9 cellular contexts compared by ENCODE assay signal in genomic region chrX:86148024-86148511, GRCh38. TPM values are rescaled to one million over a fixed set of nuclear protein-coding genes. Genes with fewer than 3 reads are reported as not detected.
DNase-seq lines count a peak whose midpoint lies in the region; ATAC-seq and TF ChIP-seq lines count a peak whose summit lies in the region.
"Had no signal": no experiment of that assay in that cellular context is flagged by ENCODE, and none has a peak within 500 bp of the region (broad histone marks: within the 10 kb centered on the region; RNA-seq: fewer than 3 reads in every experiment).

DACH2 (plus strand) TSS chrX:86148451.

- peak within 1 kb of the TSS; percentile 95 for H2AFZ ChIP-seq in neuronal stem cell (ENCODE audit: low read length)

- H3K27me3 ChIP-seq in neuronal stem cell (ENCODE audit: control insufficient read depth in 3 of 3, insufficient read depth in 3 of 3, low read depth in 1 of 3, low read length in 3 of 3) (peaks cover 0 to 39% (median 16%) of the 10 kb centered on the region in 3 experiments), tibial nerve (peaks cover 0 to 24% of the 10 kb centered on the region in 2 donors)

- peak within 1 kb of the TSS; percentile 17 for H4K8ac ChIP-seq in neuronal stem cell (ENCODE audit: low read depth, low read length)

- H3K4me1 ChIP-seq in neuronal stem cell (ENCODE audit: control insufficient read depth in 2 of 2, insufficient read depth in 1 of 2, low read depth in 1 of 2, low read length in 2 of 2) (no peaks in the 10 kb centered on the region), tibial nerve (peaks cover 0 to 14% (median 0%) of the 10 kb centered on the region in 4 donors)

- H3K79me1 ChIP-seq in neuronal stem cell (ENCODE audit: low read depth, low read length): no peaks in the 10 kb centered on the region

- H3K9me3 ChIP-seq in neuronal stem cell (replicated peaks in 1 of 2; ENCODE audit: control insufficient read depth in 2 of 2, insufficient read depth in 1 of 2, low read depth in 1 of 2, low read length in 2 of 2): no peaks in the 10 kb centered on the region
- no peaks in the 10 kb centered on the region for H3K9me3 ChIP-seq in tibial nerve

- H2BK12ac ChIP-seq in neuronal stem cell (ENCODE audit: low read length): peak within 1 kb of the TSS; percentile 58

- no peak within 1 kb of the TSS for H3K27ac ChIP-seq in neuronal stem cell (replicated peaks; ENCODE audit: low read length)
- H3K27ac ChIP-seq in tibial nerve: no peak within 1 kb of the TSS
- H3K27ac ChIP-seq: VCaP had no signal

- H2BK5ac ChIP-seq in neuronal stem cell (ENCODE audit: low read length): no peak within 1 kb of the TSS

- peak within 1 kb of the TSS; percentile 73 for H3K4me2 ChIP-seq in neuronal stem cell (ENCODE audit: insufficient read depth, low read length, poor library complexity, severe bottlenecking)

- H3K9me3 Mint-ChIP-seq in activated naive CD4-positive, alpha-beta T cell treated with anti-CD3 and anti-CD28 coated beads, Interleukin-2, amount 50 U/mL, for 72 hours: no peaks in the 10 kb centered on the region
- H3K9me3 Mint-ChIP-seq in Calu3 (ENCODE audit: low read depth, unreplicated experiment): peaks cover 7% of the 10 kb centered on the region

- no peak within 1 kb of the TSS for H2BK120ac ChIP-seq in neuronal stem cell (ENCODE audit: low read depth, low read length)

- WGBS in neuronal stem cell (ENCODE audit: extremely low coverage in 2 of 2, insufficient read length in 2 of 2, insufficient replicate concordance in 1 of 2), 2 donors: no CpG with 5 or more reads among the region's 34 CpGs
- WGBS in tibial nerve, 2 donors: 0 to 26% methylated on average over 9 to 30 of the region's 34 CpGs

- no peak within 1 kb of the TSS for H3K27ac Mint-ChIP-seq in activated naive CD4-positive, alpha-beta T cell treated with anti-CD3 and anti-CD28 coated beads, Interleukin-2, amount 50 U/mL, for 72 hours
- H3K27ac Mint-ChIP-seq in Calu3 (ENCODE audit: unreplicated experiment): no peak within 1 kb of the TSS

- peaks cover 8% of the 10 kb centered on the region for H3K27me3 Mint-ChIP-seq in Calu3 (ENCODE audit: unreplicated experiment)

- no peaks in the 10 kb centered on the region for H3K4me1 Mint-ChIP-seq in Calu3 (ENCODE audit: low read depth, unreplicated experiment)

- no peak within 1 kb of the TSS for H3K4me3 Mint-ChIP-seq in Calu3 (ENCODE audit: low read depth, unreplicated experiment)

- H3K4ac ChIP-seq in neuronal stem cell (ENCODE audit: low read length): no peak within 1 kb of the TSS

- no peak within 1 kb of the TSS for H3K23ac ChIP-seq in neuronal stem cell (ENCODE audit: low read depth, low read length, poor library complexity)

- DNase-seq in NCI-H526 (lab: John Stamatoyannopoulos, UW) (peak; percentile 33 to 79), head of caudate nucleus (peak; percentile 39 to 88 (median 78)), neuronal stem cell (ENCODE audit: low spot score) (peak; percentile 74), tibial nerve (ENCODE audit: low spot score in 2 of 2) (peak; percentile 19 to 21), Calu3 (no peak)
- peak in 1 of 2 donors; percentile 35 for DNase-seq in activated naive CD4-positive, alpha-beta T cell treated with anti-CD3 and anti-CD28 coated beads, Interleukin-2, amount 50 U/mL, for 72 hours (ENCODE audit: low spot score in 2 of 2)

- H3K4me3 ChIP-seq in neuronal stem cell (ENCODE audit: low read length in 2 of 2): peak within 1 kb of the TSS; percentile 64 to 89
- H3K4me3 ChIP-seq in tibial nerve: peak within 1 kb of the TSS; percentile 23 to 54 (median 38)

- peaks cover 0 to 10% of the 10 kb centered on the region in 2 donors for H3K36me3 Mint-ChIP-seq in activated naive CD4-positive, alpha-beta T cell treated with anti-CD3 and anti-CD28 coated beads, Interleukin-2, amount 50 U/mL, for 72 hours
- no peaks in the 10 kb centered on the region for H3K36me3 Mint-ChIP-seq in Calu3 (ENCODE audit: insufficient read depth, unreplicated experiment)

- ATAC-seq in GM18517 (IDR thresholded peaks at IDR 0.05; ENCODE audit: unreplicated experiment) (peak; percentile 87), HG02884 (IDR thresholded peaks at IDR 0.05; ENCODE audit: unreplicated experiment) (peak; percentile 96)
- ATAC-seq in activated naive CD4-positive, alpha-beta T cell treated with anti-CD3 and anti-CD28 coated beads, Interleukin-2, amount 50 U/mL, for 72 hours: peak; percentile 90 to 99

- intact Hi-C loops in head of caudate nucleus (cut with DNase I) (no loop called here), Calu3 (cut with micrococcal nuclease; ENCODE audit: unreplicated experiment) (no loop called here)

- BruUV-seq in Calu3 (replicated peaks; lab: Mats Ljungman, UMichigan): no TSS peak

- no peak within 1 kb of the TSS for H4K91ac ChIP-seq in neuronal stem cell (ENCODE audit: low read depth, low read length, poor library complexity)

- no peak within 1 kb of the TSS for H2BK15ac ChIP-seq in neuronal stem cell (ENCODE audit: low read length)

- peak in 1 of 2 donors; percentile 16 for TF ChIP-seq POLR2A in tibial nerve (IDR thresholded peaks at IDR 0.05)

- H3K9ac ChIP-seq in neuronal stem cell (ENCODE audit: low read depth, low read length, poor library complexity): no peak within 1 kb of the TSS

- H3K36me3 ChIP-seq in neuronal stem cell (replicated peaks in 1 of 2; ENCODE audit: control insufficient read depth in 2 of 2, insufficient read depth in 2 of 2, low read length in 2 of 2): no peaks in the 10 kb centered on the region
- no peaks in the 10 kb centered on the region for H3K36me3 ChIP-seq in tibial nerve

- no peak within 1 kb of the TSS for H3K14ac ChIP-seq in neuronal stem cell (ENCODE audit: low read length)

- CTCF ChIA-PET in Calu3 (lab: Charles Lee): no interaction called here

- no peak for TF ChIP-seq EP300 in tibial nerve (IDR thresholded peaks at IDR 0.05)

- TF ChIP-seq CTCF in tibial nerve (IDR thresholded peaks at IDR 0.05) (no peak), Calu3 (IDR thresholded peaks at IDR 0.05; ENCODE audit: unreplicated experiment) (no peak)

- H3K18ac ChIP-seq in neuronal stem cell (ENCODE audit: low read length): peak within 1 kb of the TSS; percentile 64

- no peak within 1 kb of the TSS for H2AK5ac ChIP-seq in neuronal stem cell (ENCODE audit: low read depth, low read length)

RNA-seq across cellular contexts. Expression of gene DACH2, which starts in this region (rescaled TPM):
- not detected for total RNA-seq in activated naive CD4-positive, alpha-beta T cell treated with anti-CD3 and anti-CD28 coated beads, Interleukin-2, amount 50 U/mL, for 72 hours
- polyA plus RNA-seq in neuronal stem cell (2013, experiment 1 of 2): 2.7 TPM
- polyA plus RNA-seq in neuronal stem cell (2013, experiment 2 of 2): 2.8 TPM
- total RNA-seq in tibial nerve: under 1 TPM in 3 of 4 donors, not detected in 1; 0.21 to 0.90 (median 0.44) TPM
- total RNA-seq in Calu3 (2022): not detected in 2 replicates

Comparison
In these comparisons a context has a peak if more than half of its experiments do, and no peak if none do; other contexts are left out.
1. Peak in ATAC-seq in activated naive CD4-positive, alpha-beta T cell treated with anti-CD3 and anti-CD28 coated beads, Interleukin-2, amount 50 U/mL, for 72 hours; RNA of the gene not detected or under 1 TPM.
2. Peak in DNase-seq and H3K4me3 ChIP-seq in tibial nerve; RNA of the gene not detected or under 1 TPM.